Comparison of ENCODE assay signal across 18 cellular contexts in the genomic region with DNA sequence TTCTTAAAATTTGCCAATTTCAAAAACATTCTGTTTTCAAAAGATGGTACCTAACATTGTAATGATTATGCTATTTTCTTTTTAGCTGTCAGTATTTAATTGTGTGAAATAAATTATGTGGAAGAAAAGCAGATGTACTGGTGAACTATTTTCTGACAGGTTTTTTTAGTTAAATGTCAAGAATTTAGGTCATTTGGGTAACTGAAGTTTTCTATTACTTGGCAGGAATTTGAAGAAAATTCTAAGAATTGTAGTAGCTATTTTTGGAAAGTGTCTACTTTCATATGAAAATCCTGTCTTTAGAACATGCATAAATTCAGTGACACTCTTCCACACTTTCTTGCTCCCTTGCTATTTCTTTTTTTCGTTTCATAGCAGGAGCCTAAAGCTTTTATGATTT. TPM values are rescaled to one million over a fixed set of nuclear protein-coding genes. Genes with fewer than 3 reads are reported as not detected.
DNase-seq lines count a peak whose midpoint lies in the region; ATAC-seq and TF ChIP-seq lines count a peak whose summit lies in the region.
"Had no signal": no experiment of that assay in that cellular context is flagged by ENCODE, and none has a peak within 500 bp of the region (broad histone marks: within the 10 kb centered on the region; RNA-seq: fewer than 3 reads in every experiment).

No MANE protein-coding gene starts in this region.

- H3K4me1 Mint-ChIP-seq in activated CD4-positive, alpha-beta T cell treated with anti-CD3 and anti-CD28 coated beads, Interleukin-2, amount 10 ng/mL, durations not matched to agents 7 days and 5 days, result peaks cover 68% of the 10 kb centered on the region
- peaks cover 75% of the 10 kb centered on the region for H3K4me1 Mint-ChIP-seq in activated naive CD8-positive, alpha-beta T cell (ENCODE audit: low read depth)

- no peak for DNase-seq in activated CD4-positive, alpha-beta T cell treated with anti-CD3 and anti-CD28 coated beads, Interleukin-2, amount 10 ng/mL, durations not matched to agents 7 days and 5 days
- DNase-seq in activated CD4-positive, alpha-beta T cell treated with anti-CD3 and anti-CD28 coated beads, Interleukin-2, amount 50 U/mL, for 1 hour, result no peak
- no peak for DNase-seq in MM.1S
- no peak for DNase-seq in osteoblast (ENCODE audit: insufficient read length, low spot score, missing footprints)
- no peak for DNase-seq in islet precursor cell
- DNase-seq in NCI-H524 treated with DMSO at 0.1 percent for 48 hours (lab: John Stamatoyannopoulos, UW), result no peak
- DNase-seq: IMR-90; NCI-H2081; NCI-H69; stimulated activated CD4-positive, alpha-beta T cell treated with anti-CD3 and anti-CD28 coated beads, Interleukin-12 subunit alpha, Interleukin-12 subunit beta, amount 100 ng/mL, for 4 hours; stomach had no signal

- H3K27ac ChIP-seq in MM.1S (ENCODE audit: low read length) (no peak overlapping the region), osteoblast (ENCODE audit: low read depth, low read length) (no peak overlapping the region)
- H3K27ac ChIP-seq: A549, stomach had no signal

- H3K27me3 ChIP-seq in MM.1S (replicated peaks; ENCODE audit: insufficient read depth, low read length) (no peaks in the 10 kb centered on the region), osteoblast (ENCODE audit: insufficient read depth, low read length) (no peaks in the 10 kb centered on the region)
- H3K27me3 ChIP-seq: stomach had no signal

- no peaks in the 10 kb centered on the region for H3K9me3 ChIP-seq in MM.1S (replicated peaks; ENCODE audit: insufficient read depth, low read length)
- H3K9me3 ChIP-seq in osteoblast (ENCODE audit: low read depth, low read length), result no peaks in the 10 kb centered on the region
- H3K9me3 ChIP-seq: A549, stomach had no signal

- H3K4me3 ChIP-seq in MM.1S (ENCODE audit: low read length) (no peak overlapping the region), osteoblast (ENCODE audit: insufficient read depth, low read length) (no peak overlapping the region)
- H3K4me3 ChIP-seq: A549, stomach had no signal

- H3K27ac Mint-ChIP-seq in activated CD4-positive, alpha-beta T cell treated with anti-CD3 and anti-CD28 coated beads, Interleukin-2, amount 10 ng/mL, durations not matched to agents 7 days and 5 days, result peak overlapping the region; percentile 88
- H3K27ac Mint-ChIP-seq in activated naive CD8-positive, alpha-beta T cell, result peak overlapping the region; percentile 92
- H3K27ac Mint-ChIP-seq: progenitor cell of endocrine pancreas had no signal

- H3K4me1 ChIP-seq in MM.1S (ENCODE audit: low read length) (peaks cover 13% of the 10 kb centered on the region), osteoblast (ENCODE audit: insufficient read depth, low read length) (no peaks in the 10 kb centered on the region)
- H3K4me1 ChIP-seq: A549, stomach had no signal

- no peaks in the 10 kb centered on the region for H3K27me3 Mint-ChIP-seq in activated CD4-positive, alpha-beta T cell treated with anti-CD3 and anti-CD28 coated beads, Interleukin-2, amount 10 ng/mL, durations not matched to agents 7 days and 5 days
- H3K27me3 Mint-ChIP-seq in activated naive CD8-positive, alpha-beta T cell, result no peaks in the 10 kb centered on the region
- H3K27me3 Mint-ChIP-seq: progenitor cell of endocrine pancreas had no signal

- no peak overlapping the region for H3K9ac ChIP-seq in MM.1S (ENCODE audit: low read length)

- no peaks in the 10 kb centered on the region for H3K9me2 ChIP-seq in MM.1S (replicated peaks; ENCODE audit: insufficient read depth, low read length)

- H3F3A ChIP-seq in MM.1S (ENCODE audit: insufficient read depth, low read length), result no peaks in the 10 kb centered on the region

- peaks cover 4% of the 10 kb centered on the region for H3K9me3 Mint-ChIP-seq in activated CD4-positive, alpha-beta T cell treated with anti-CD3 and anti-CD28 coated beads, Interleukin-2, amount 10 ng/mL, durations not matched to agents 7 days and 5 days
- H3K9me3 Mint-ChIP-seq in activated naive CD8-positive, alpha-beta T cell (ENCODE audit: low read depth), result no peaks in the 10 kb centered on the region

- H2AFZ ChIP-seq in MM.1S (ENCODE audit: low read length), result no peak overlapping the region
- H2AFZ ChIP-seq in osteoblast (ENCODE audit: low read length), result no peak overlapping the region

- no peaks in the 10 kb centered on the region for H3K36me3 ChIP-seq in MM.1S (replicated peaks; ENCODE audit: insufficient read depth, low read length)
- H3K36me3 ChIP-seq in osteoblast (ENCODE audit: insufficient read depth, low read length), result no peaks in the 10 kb centered on the region
- H3K36me3 ChIP-seq: stomach had no signal

- CTCF ChIA-PET in activated CD4-positive, alpha-beta T cell treated with anti-CD3 and anti-CD28 coated beads, Interleukin-2, amount 10 ng/mL, durations not matched to agents 7 days and 5 days (lab: Charles Lee), result interaction anchor here (0.6 to 3.9 kb wide), 11 partner anchors 11 to 90 kb away, joined by 3 to 36 read pairs (median 5); no protein-coding TSS in a partner anchor

- no peak for ATAC-seq in GM19324 (IDR thresholded peaks at IDR 0.05; ENCODE audit: low FRiP score, unreplicated experiment)
- ATAC-seq: A549, Panc1 had no signal

- peak overlapping the region; percentile 7 for H3K4me2 ChIP-seq in MM.1S (ENCODE audit: low read depth, low read length)
- H3K4me2 ChIP-seq in osteoblast (ENCODE audit: insufficient read depth, low read length), result peak overlapping the region; percentile 2
- H3K4me2 ChIP-seq: A549 had no signal

- H4K20me1 ChIP-seq in MM.1S (ENCODE audit: insufficient read depth, low read length) (no peaks in the 10 kb centered on the region), osteoblast (ENCODE audit: insufficient read depth, low read length) (no peaks in the 10 kb centered on the region)

- POLR2A ChIA-PET in activated CD4-positive, alpha-beta T cell treated with anti-CD3 and anti-CD28 coated beads, Interleukin-2, amount 10 ng/mL, durations not matched to agents 7 days and 5 days (lab: Charles Lee), result interaction anchor here (0.6 kb wide), 1 partner anchor 30 kb away, joined by 3 read pairs; no protein-coding TSS in a partner anchor

- peaks cover 12% of the 10 kb centered on the region for H3K36me3 Mint-ChIP-seq in activated CD4-positive, alpha-beta T cell treated with anti-CD3 and anti-CD28 coated beads, Interleukin-2, amount 10 ng/mL, durations not matched to agents 7 days and 5 days (ENCODE audit: low read depth)
- peaks cover 2% of the 10 kb centered on the region for H3K36me3 Mint-ChIP-seq in activated naive CD8-positive, alpha-beta T cell

- TF ChIP-seq CTCF in MM.1S (IDR thresholded peaks at IDR 0.05; ENCODE audit: low read length), result no peak
- TF ChIP-seq CTCF in osteoblast (IDR thresholded peaks at IDR 0.05; ENCODE audit: extremely low read depth, low read depth, low read length), result no peak

- H3K79me2 ChIP-seq in MM.1S (ENCODE audit: low read length), result no peaks in the 10 kb centered on the region
- H3K79me2 ChIP-seq in osteoblast (ENCODE audit: insufficient read depth, low read length), result no peaks in the 10 kb centered on the region

- H3K4me3 Mint-ChIP-seq in activated CD4-positive, alpha-beta T cell treated with anti-CD3 and anti-CD28 coated beads, Interleukin-2, amount 10 ng/mL, durations not matched to agents 7 days and 5 days, result peak overlapping the region; percentile 63
- H3K4me3 Mint-ChIP-seq in activated naive CD8-positive, alpha-beta T cell, result peak overlapping the region; percentile 48

RNA-seq across cellular contexts. Expression of a gene that starts 28.5 kb away (rescaled TPM):
- 100 to 1,000 TPM; 700 to 862 TPM for total RNA-seq in activated CD4-positive, alpha-beta T cell treated with anti-CD3 and anti-CD28 coated beads, Interleukin-2, amount 10 ng/mL, durations not matched to agents 7 days and 5 days
- total RNA-seq in osteoblast, result under 0.01 and 1.1 TPM in 2 replicates
- total RNA-seq: Daoy, glomerular endothelial cell, IMR-90, progenitor cell of endocrine pancreas had no signal

Comparison
In these comparisons a context has a peak if more than half of its experiments do, and no peak if none do; other contexts are left out.
1. RNA of a gene that starts 28.5 kb away (total RNA-seq): 700 to 862 TPM in activated CD4-positive, alpha-beta T cell treated with anti-CD3 and anti-CD28 coated beads, Interleukin-2, amount 10 ng/mL, durations not matched to agents 7 days and 5 days; under 0.01 to 1.1 TPM in osteoblast; every median in the first group is over 100 times any median in the second.